17 cellular contexts compared by ENCODE assay signal in the genomic region with DNA sequence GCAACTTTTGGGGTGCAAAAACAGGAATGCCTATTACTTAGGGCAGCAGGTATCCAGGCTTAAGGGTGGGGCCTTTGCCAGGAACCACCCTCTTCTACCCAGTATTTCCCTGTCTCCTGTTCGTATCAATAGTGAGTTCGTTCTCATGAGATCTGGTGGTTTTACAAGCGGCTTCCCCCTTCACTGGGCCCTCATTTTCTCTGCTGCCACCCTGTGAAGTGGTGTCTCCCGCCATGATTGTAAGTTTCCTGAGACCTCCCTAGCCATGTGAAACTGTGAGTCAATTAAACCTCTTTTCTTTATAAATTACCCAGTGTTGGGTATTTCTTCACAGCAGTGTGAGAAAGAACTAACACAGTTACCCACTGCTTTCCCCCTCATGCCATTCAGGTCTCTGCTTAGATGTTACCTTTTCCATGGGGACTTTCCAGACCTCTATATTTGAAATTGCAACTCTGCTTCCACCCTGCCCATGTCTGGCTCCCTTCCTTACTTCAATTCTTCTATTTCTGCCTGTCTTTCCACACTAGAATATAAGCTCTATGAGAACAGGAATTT.
"Had no signal": no experiment of that assay in that cellular context is flagged by ENCODE, and none has a peak within 500 bp of the region (broad histone marks: within the 10 kb centered on the region; RNA-seq: fewer than 3 reads in every experiment).

No MANE protein-coding gene starts in this region.

- H3K27ac ChIP-seq: vagina had no signal

- H3K36me3 ChIP-seq: transverse colon, vagina had no signal

- DNase-seq: activated CD8-positive, alpha-beta memory T cell treated with anti-CD3 and anti-CD28 coated beads, Interleukin-2, amount 50 U/mL, for 48 hours; activated naive CD4-positive, alpha-beta T cell treated with Interleukin-2 at 50 U/mL for 16 hours; effector memory CD4-positive, alpha-beta T cell; foreskin melanocyte; kidney glomerular epithelial cell; occipital lobe; stimulated activated naive B cell treated with anti-CD40 and anti-IgM and Interleukin-4, amounts not matched to agents 10 μg/mL and 1 μg/mL and 100 μg/mL, for 72 hours; substantia nigra; SW 1271; transverse colon had no signal

- H3K9me3 ChIP-seq: transverse colon, vagina had no signal

- H3K27me3 ChIP-seq: transverse colon, vagina had no signal

- H3K4me1 Mint-ChIP-seq: activated T-helper 17 cell treated with anti-CD3 and anti-CD28 coated beads, Interleukin-2, amount 50 U/mL, for 72 hours; brain; central memory CD8-positive, alpha-beta T cell; nephron; stimulated activated naive B cell treated with anti-CD40 and anti-IgM and Interleukin-4, amounts not matched to agents 10 μg/mL and 1 μg/mL and 100 μg/mL, for 72 hours had no signal

- H3K4me3 Mint-ChIP-seq: activated T-helper 17 cell treated with anti-CD3 and anti-CD28 coated beads, Interleukin-2, amount 50 U/mL, for 72 hours; brain; central memory CD8-positive, alpha-beta T cell; dendritic cell treated with granulocyte-macrophage colony-stimulating factor and Interleukin-4, amounts not matched to agents 40 ng/mL and 50 ng/mL, for 4 days; nephron; stimulated activated naive B cell treated with anti-CD40 and anti-IgM and Interleukin-4, amounts not matched to agents 10 μg/mL and 1 μg/mL and 100 μg/mL, for 72 hours had no signal

- H3K4me3 ChIP-seq: skin epidermis had no signal

- H3K27me3 Mint-ChIP-seq: brain; dendritic cell treated with granulocyte-macrophage colony-stimulating factor and Interleukin-4, amounts not matched to agents 40 ng/mL and 50 ng/mL, for 4 days had no signal

- H3K9me3 Mint-ChIP-seq: dendritic cell treated with granulocyte-macrophage colony-stimulating factor and Interleukin-4, amounts not matched to agents 40 ng/mL and 50 ng/mL, for 4 days had no signal

- H3K27ac Mint-ChIP-seq: activated T-helper 17 cell treated with anti-CD3 and anti-CD28 coated beads, Interleukin-2, amount 50 U/mL, for 72 hours; brain; dendritic cell treated with granulocyte-macrophage colony-stimulating factor and Interleukin-4, amounts not matched to agents 40 ng/mL and 50 ng/mL, for 4 days; nephron; stimulated activated naive B cell treated with anti-CD40 and anti-IgM and Interleukin-4, amounts not matched to agents 10 μg/mL and 1 μg/mL and 100 μg/mL, for 72 hours had no signal

- H3K4me1 ChIP-seq: vagina had no signal

- H3K36me3 Mint-ChIP-seq: brain had no signal

- ATAC-seq: activated T-helper 17 cell treated with anti-CD3 and anti-CD28 coated beads, Interleukin-2, amount 50 U/mL, for 72 hours had no signal
